Comparison of ENCODE assay signal across 1 cellular context in the genomic region with DNA sequence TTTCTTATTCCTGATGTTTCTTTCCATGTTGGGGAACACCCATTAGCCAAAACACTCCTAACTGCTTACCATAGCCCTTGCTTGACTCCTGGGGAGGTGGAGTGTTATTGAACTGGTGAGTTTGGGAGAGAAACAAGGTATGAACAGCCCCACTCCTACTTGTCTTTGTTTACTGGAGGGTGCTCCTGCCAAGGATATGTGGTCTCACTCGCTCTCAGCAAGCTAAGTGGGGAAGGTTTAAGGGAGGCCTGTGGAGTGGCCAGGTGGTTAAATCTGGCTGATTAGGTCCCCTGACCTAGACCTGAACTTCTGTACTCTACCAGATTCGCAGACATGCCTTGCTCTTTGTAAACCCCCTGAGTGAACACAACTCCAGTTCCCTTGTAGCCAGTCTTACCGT.
TF ChIP-seq lines count a peak whose summit lies in the region.

No MANE protein-coding gene starts in this region.

TF ChIP-seq in IMR-90, 13 proteins besides CTCF, POLR2A, EP300 and RAD21 (continued from another document):
- TF ChIP-seq, protein P1, sequence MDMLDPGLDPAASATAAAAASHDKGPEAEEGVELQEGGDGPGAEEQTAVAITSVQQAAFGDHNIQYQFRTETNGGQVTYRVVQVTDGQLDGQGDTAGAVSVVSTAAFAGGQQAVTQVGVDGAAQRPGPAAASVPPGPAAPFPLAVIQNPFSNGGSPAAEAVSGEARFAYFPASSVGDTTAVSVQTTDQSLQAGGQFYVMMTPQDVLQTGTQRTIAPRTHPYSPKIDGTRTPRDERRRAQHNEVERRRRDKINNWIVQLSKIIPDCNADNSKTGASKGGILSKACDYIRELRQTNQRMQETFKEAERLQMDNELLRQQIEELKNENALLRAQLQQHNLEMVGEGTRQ (IDR thresholded peaks at IDR 0.05; ENCODE audit: low read depth, low read length), result no peak
- TF ChIP-seq NFE2L2 (IDR thresholded peaks at IDR 0.05; ENCODE audit: low read depth, low read length) (no peak), BHLHE40 (IDR thresholded peaks at IDR 0.05; ENCODE audit: low read depth, low read length) (no peak), MAFK (IDR thresholded peaks at IDR 0.05; ENCODE audit: low read depth, low read length) (no peak), RFX5 (IDR thresholded peaks at IDR 0.05; ENCODE audit: low read depth, low read length) (no peak), CHD1 (IDR thresholded peaks at IDR 0.05; ENCODE audit: low read depth, low read length) (no peak)
- TF ChIP-seq, protein P2, sequence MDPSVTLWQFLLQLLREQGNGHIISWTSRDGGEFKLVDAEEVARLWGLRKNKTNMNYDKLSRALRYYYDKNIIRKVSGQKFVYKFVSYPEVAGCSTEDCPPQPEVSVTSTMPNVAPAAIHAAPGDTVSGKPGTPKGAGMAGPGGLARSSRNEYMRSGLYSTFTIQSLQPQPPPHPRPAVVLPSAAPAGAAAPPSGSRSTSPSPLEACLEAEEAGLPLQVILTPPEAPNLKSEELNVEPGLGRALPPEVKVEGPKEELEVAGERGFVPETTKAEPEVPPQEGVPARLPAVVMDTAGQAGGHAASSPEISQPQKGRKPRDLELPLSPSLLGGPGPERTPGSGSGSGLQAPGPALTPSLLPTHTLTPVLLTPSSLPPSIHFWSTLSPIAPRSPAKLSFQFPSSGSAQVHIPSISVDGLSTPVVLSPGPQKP (IDR thresholded peaks at IDR 0.05; ENCODE audit: borderline replicate concordance, low read depth, low read length), result no peak
